In the genomic region with DNA sequence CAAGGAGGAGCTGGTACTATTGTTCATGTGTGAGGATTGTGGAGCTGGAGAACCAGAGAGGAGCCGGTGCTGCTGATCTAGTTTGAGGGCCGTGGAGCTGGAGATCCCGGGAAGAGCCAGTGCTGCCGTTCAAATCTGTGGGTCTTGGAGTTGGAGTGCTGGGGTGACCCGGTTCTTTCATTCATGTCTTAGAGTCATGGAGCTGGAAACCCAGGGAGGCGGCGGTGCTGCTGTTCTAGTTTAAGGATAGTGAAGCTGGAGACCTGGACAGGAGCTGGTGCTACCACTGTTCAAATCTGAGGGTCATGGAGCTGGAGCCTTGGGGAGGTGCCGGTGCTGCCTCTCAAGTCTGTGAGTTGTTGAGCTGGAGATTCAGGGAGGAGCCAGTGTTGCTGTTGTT, we compare ENCODE assay signal across 23 cellular contexts.
DNase-seq lines count a peak whose midpoint lies in the region; ATAC-seq, FAIRE-seq and TF ChIP-seq lines count a peak whose summit lies in the region.
"Had no signal": no experiment of that assay in that cellular context is flagged by ENCODE, and none has a peak within 500 bp of the region (broad histone marks: within the 10 kb centered on the region; RNA-seq: fewer than 3 reads in every experiment).

No MANE protein-coding gene starts in this region.

- DNase-seq in astrocyte (ENCODE audit: low read depth) (no peak), endothelial cell (ENCODE audit: low spot score) (no peak), kidney (peak; percentile 23), posterior vena cava (ENCODE audit: low spot score) (peak; percentile 72), NCI-H1105 treated with DMSO at 0.1 percent for 48 hours (lab: John Stamatoyannopoulos, UW) (no peak), SW 1271 (lab: John Stamatoyannopoulos, UW) (no peak), neuronal stem cell (ENCODE audit: low spot score) (no peak)
- DNase-seq: 8988T; ACHN; Caco-2; Calu3; CD4-positive, alpha-beta T cell; CD8-positive, alpha-beta T cell; DMS79 treated with DMSO at 0.1 percent for 48 hours; GF-D8 had no signal

- no peak overlapping the region for H2BK120ac ChIP-seq in neuronal stem cell (ENCODE audit: low read depth, low read length)

- ATAC-seq in HG03039 (IDR thresholded peaks at IDR 0.05; ENCODE audit: unreplicated experiment), result no peak
- ATAC-seq: CD8-positive, alpha-beta T cell had no signal

- no peaks in the 10 kb centered on the region for H3K79me1 ChIP-seq in neuronal stem cell (ENCODE audit: low read depth, low read length)

- H2BK12ac ChIP-seq in neuronal stem cell (ENCODE audit: low read length), result no peak overlapping the region

- no peaks in the 10 kb centered on the region for H4K20me1 ChIP-seq in astrocyte (ENCODE audit: insufficient read depth, low read length)
- H4K20me1 ChIP-seq: BLaER1 treated with 17β-estradiol and CSF1 and Interleukin-3, amounts not matched to agents 10 nM and 100 nM had no signal

- H3K9ac ChIP-seq in astrocyte (ENCODE audit: low read length) (no peak overlapping the region), kidney (ENCODE audit: low read length in 2 of 2) (no peak overlapping the region), neuronal stem cell (ENCODE audit: low read depth, low read length, poor library complexity) (no peak overlapping the region)
- H3K9ac ChIP-seq: BLaER1 treated with 17β-estradiol and CSF1 and Interleukin-3, amounts not matched to agents 10 nM and 100 nM had no signal

- no peaks in the 10 kb centered on the region for H3K4me1 ChIP-seq in astrocyte (ENCODE audit: insufficient read depth, low read length)
- no peaks in the 10 kb centered on the region for H3K4me1 ChIP-seq in kidney (ENCODE audit: control insufficient read depth in 1 of 2, insufficient read depth in 1 of 2, low read depth in 1 of 2, low read length in 2 of 2)
- H3K4me1 ChIP-seq in neuronal stem cell (ENCODE audit: control insufficient read depth in 2 of 2, insufficient read depth in 1 of 2, low read depth in 1 of 2, low read length in 2 of 2), result no peaks in the 10 kb centered on the region
- H3K4me1 ChIP-seq: BLaER1 treated with 17β-estradiol and CSF1 and Interleukin-3, amounts not matched to agents 10 nM and 100 nM; Caco-2 had no signal

- intact Hi-C loops in kidney (cut with DNase I) (no loop called here), posterior vena cava (cut with DNase I) (no loop called here)

- no peak overlapping the region for H3K4me3 Mint-ChIP-seq in astrocyte (ENCODE audit: unreplicated experiment)
- H3K4me3 Mint-ChIP-seq in endothelial cell (ENCODE audit: unreplicated experiment), result peak overlapping the region; percentile 27
- H3K4me3 Mint-ChIP-seq: B cell; CD4-positive, alpha-beta T cell; CD8-positive, alpha-beta T cell had no signal

- no peaks in the 10 kb centered on the region for H3K36me3 ChIP-seq in astrocyte (ENCODE audit: insufficient read depth, low read length)
- H3K36me3 ChIP-seq in kidney (ENCODE audit: control insufficient read depth in 1 of 2, insufficient read depth in 2 of 2, low read length in 2 of 2), result no peaks in the 10 kb centered on the region
- no peaks in the 10 kb centered on the region for H3K36me3 ChIP-seq in neuronal stem cell (replicated peaks in 1 of 2; ENCODE audit: control insufficient read depth in 2 of 2, insufficient read depth in 2 of 2, low read length in 2 of 2)
- H3K36me3 ChIP-seq: BLaER1 treated with 17β-estradiol and CSF1 and Interleukin-3, amounts not matched to agents 10 nM and 100 nM had no signal

- H3K36me3 Mint-ChIP-seq in astrocyte (ENCODE audit: low read depth, unreplicated experiment), result no peaks in the 10 kb centered on the region
- H3K36me3 Mint-ChIP-seq in endothelial cell (ENCODE audit: low read depth, unreplicated experiment), result peaks cover 51% of the 10 kb centered on the region
- H3K36me3 Mint-ChIP-seq: CD8-positive, alpha-beta T cell had no signal

- no CpG with 5 or more reads among the region's 8 CpGs for WGBS in neuronal stem cell (ENCODE audit: extremely low coverage in 2 of 2, insufficient read length in 2 of 2, insufficient replicate concordance in 1 of 2), 2 donors

- H3K27me3 Mint-ChIP-seq in astrocyte (ENCODE audit: low read depth, unreplicated experiment) (no peaks in the 10 kb centered on the region), endothelial cell (ENCODE audit: unreplicated experiment) (peaks cover 40% of the 10 kb centered on the region)
- H3K27me3 Mint-ChIP-seq: B cell; CD4-positive, alpha-beta T cell had no signal

- H3K9me3 ChIP-seq in astrocyte (ENCODE audit: insufficient read depth, low read depth, low read length), result peaks cover 9% of the 10 kb centered on the region
- peaks cover 0 to 3% of the 10 kb centered on the region in 2 donors for H3K9me3 ChIP-seq in kidney (ENCODE audit: control insufficient read depth in 1 of 2, low read length in 2 of 2)
- peaks cover 0 to 25% of the 10 kb centered on the region in 2 donors for H3K9me3 ChIP-seq in neuronal stem cell (replicated peaks in 1 of 2; ENCODE audit: control insufficient read depth in 2 of 2, insufficient read depth in 1 of 2, low read depth in 1 of 2, low read length in 2 of 2)
- H3K9me3 ChIP-seq: Caco-2 had no signal

- H2AK5ac ChIP-seq in neuronal stem cell (ENCODE audit: low read depth, low read length), result no peak overlapping the region

- no peak overlapping the region for H3K4ac ChIP-seq in neuronal stem cell (ENCODE audit: low read length)

- H3K27ac ChIP-seq in astrocyte (ENCODE audit: low read depth, low read length), result no peak overlapping the region
- H3K27ac ChIP-seq in kidney (ENCODE audit: low read depth in 2 of 2, low read length in 2 of 2), result no peak overlapping the region
- no peak overlapping the region for H3K27ac ChIP-seq in neuronal stem cell (replicated peaks; ENCODE audit: low read length)
- H3K27ac ChIP-seq: BLaER1 treated with 17β-estradiol and CSF1 and Interleukin-3, amounts not matched to agents 10 nM and 100 nM had no signal

- H3K4me3 ChIP-seq in astrocyte (ENCODE audit: insufficient read depth, low read depth, low read length) (no peak overlapping the region), kidney (ENCODE audit: low read length in 2 of 2) (no peak overlapping the region), neuronal stem cell (ENCODE audit: low read length in 2 of 2) (no peak overlapping the region)
- H3K4me3 ChIP-seq: BLaER1 treated with 17β-estradiol and CSF1 and Interleukin-3, amounts not matched to agents 10 nM and 100 nM had no signal

- H3K27ac Mint-ChIP-seq in astrocyte (ENCODE audit: unreplicated experiment) (peak overlapping the region; percentile 53), endothelial cell (ENCODE audit: unreplicated experiment) (no peak overlapping the region)
- H3K27ac Mint-ChIP-seq: B cell; CD4-positive, alpha-beta T cell; CD8-positive, alpha-beta T cell had no signal

- H3K23ac ChIP-seq in neuronal stem cell (ENCODE audit: low read depth, low read length, poor library complexity), result no peak overlapping the region

- no peak overlapping the region for H3K4me2 ChIP-seq in astrocyte (ENCODE audit: low read length)
- no peak overlapping the region for H3K4me2 ChIP-seq in neuronal stem cell (ENCODE audit: insufficient read depth, low read length, poor library complexity, severe bottlenecking)
- H3K4me2 ChIP-seq: BLaER1 treated with 17β-estradiol and CSF1 and Interleukin-3, amounts not matched to agents 10 nM and 100 nM had no signal

- no peak overlapping the region for H3K18ac ChIP-seq in neuronal stem cell (ENCODE audit: low read length)

- no peak overlapping the region for H4K8ac ChIP-seq in neuronal stem cell (ENCODE audit: low read depth, low read length)

- H3K9me3 Mint-ChIP-seq in astrocyte (ENCODE audit: unreplicated experiment) (peaks cover 56% of the 10 kb centered on the region), endothelial cell (ENCODE audit: unreplicated experiment) (peaks cover 79% of the 10 kb centered on the region)

- FAIRE-seq in astrocyte (lab: Jason Lieb, UNC), result no peak
- FAIRE-seq in kidney (lab: Jason Lieb, UNC), result no peak
- FAIRE-seq: A204.1, D721Med, G401.6, GM12891, GM19239 had no signal

- TF ChIP-seq CTCF in astrocyte (IDR thresholded peaks at IDR 0.05; ENCODE audit: insufficient read depth, low read depth, low read length), result no peak
- no peak for TF ChIP-seq CTCF in endothelial cell (IDR thresholded peaks at IDR 0.05; ENCODE audit: unreplicated experiment)
- TF ChIP-seq CTCF in kidney (IDR thresholded peaks at IDR 0.05; ENCODE audit: borderline replicate concordance, extremely low read depth, insufficient read depth), result no peak

- H4K91ac ChIP-seq in neuronal stem cell (ENCODE audit: low read depth, low read length, poor library complexity), result no peak overlapping the region

- H2BK15ac ChIP-seq in neuronal stem cell (ENCODE audit: low read length), result no peak overlapping the region

- H3K27me3 ChIP-seq in astrocyte (ENCODE audit: insufficient read depth, low read length), result no peaks in the 10 kb centered on the region
- no peaks in the 10 kb centered on the region for H3K27me3 ChIP-seq in neuronal stem cell (ENCODE audit: control insufficient read depth in 3 of 3, insufficient read depth in 3 of 3, low read depth in 1 of 3, low read length in 3 of 3)
- H3K27me3 ChIP-seq: BLaER1 treated with 17β-estradiol and CSF1 and Interleukin-3, amounts not matched to agents 10 nM and 100 nM had no signal

- H2AFZ ChIP-seq in astrocyte (ENCODE audit: low read depth, low read length), result no peak overlapping the region
- H2AFZ ChIP-seq in neuronal stem cell (ENCODE audit: low read length), result no peak overlapping the region

- no peak overlapping the region for H2BK5ac ChIP-seq in neuronal stem cell (ENCODE audit: low read length)

- H3K14ac ChIP-seq in neuronal stem cell (ENCODE audit: low read length), result no peak overlapping the region

- no peaks in the 10 kb centered on the region for H3K4me1 Mint-ChIP-seq in astrocyte (ENCODE audit: low read depth, unreplicated experiment)
- no peaks in the 10 kb centered on the region for H3K4me1 Mint-ChIP-seq in endothelial cell (ENCODE audit: unreplicated experiment)
- H3K4me1 Mint-ChIP-seq: B cell had no signal

- H3K79me2 ChIP-seq in astrocyte (ENCODE audit: insufficient read depth, low read length), result no peaks in the 10 kb centered on the region

Comparison
In these comparisons a context has a peak if more than half of its experiments do, and no peak if none do; other contexts are left out.
1. DNase-seq: peak in kidney (single experiment) and posterior vena cava (single experiment); none in astrocyte (single experiment), endothelial cell (single experiment), NCI-H1105 treated with DMSO at 0.1 percent for 48 hours (single experiment), SW 1271 (0 of 2) and neuronal stem cell (single experiment).